Comparison of ENCODE assay signal across 1 cellular context in genomic region chr1:235244969-235245592, GRCh38.
A peak's percentile ranks its signal among the peaks of the same experiment; 100 is the strongest.
TF ChIP-seq lines count a peak whose summit lies in the region.

No MANE protein-coding gene starts in this region.

TF ChIP-seq in IMR-90, 13 proteins besides CTCF, POLR2A, EP300 and RAD21:
- TF ChIP-seq SMC3 (IDR thresholded peaks at IDR 0.05; ENCODE audit: low read depth, low read length): no peak
- TF ChIP-seq CEBPB (IDR thresholded peaks at IDR 0.05; ENCODE audit: low read depth, low read length): 0 out of 2 replicates have a peak, but pooled peaks have one; percentile 22
TF ChIP-seq in IMR-90: peak in this region for 1.
